15 cellular contexts compared by ENCODE assay signal in the genomic region with DNA sequence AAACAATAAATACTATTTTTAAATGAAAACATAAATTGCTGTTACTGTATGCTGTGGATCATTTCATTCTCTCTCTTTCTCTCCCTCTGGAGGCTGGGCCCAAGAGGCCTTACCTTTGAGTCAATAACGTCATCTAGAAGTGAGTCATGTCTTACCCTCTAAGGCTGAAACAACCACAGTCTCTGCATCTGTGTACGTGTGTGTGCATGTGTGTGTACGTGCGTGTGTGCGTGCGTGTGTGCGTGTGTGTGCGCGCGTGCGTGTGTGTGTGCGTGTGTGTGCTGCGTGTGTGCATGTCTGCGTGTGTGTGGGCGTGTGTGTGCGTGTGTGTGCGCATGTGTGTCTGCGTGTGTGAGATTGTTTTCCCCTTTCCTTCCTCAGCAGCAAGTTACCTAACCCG. TPM values are rescaled to one million over a fixed set of nuclear protein-coding genes. Genes with fewer than 3 reads are reported as not detected.
DNase-seq lines count a peak whose midpoint lies in the region; ATAC-seq and TF ChIP-seq lines count a peak whose summit lies in the region.
"Had no signal": no experiment of that assay in that cellular context is flagged by ENCODE, and none has a peak within 500 bp of the region (broad histone marks: within the 10 kb centered on the region; RNA-seq: fewer than 3 reads in every experiment).

No MANE protein-coding gene starts in this region.

- no peak for TF ChIP-seq RAD21 in HCT116 (IDR thresholded peaks at IDR 0.05; ENCODE audit: low read depth)

- no peak overlapping the region for H3K4me2 ChIP-seq in HCT116 (ENCODE audit: low read length)

- intact Hi-C loops in HCT116 (cut with micrococcal nuclease), result no loop called here
- intact Hi-C loops in ascending aorta (cut with DNase I), result no loop called here

- no peak overlapping the region for H3K27ac ChIP-seq in HCT116 (ENCODE audit: low read depth, low read length)
- H3K27ac ChIP-seq in SJCRH30, result no peak overlapping the region
- no peak overlapping the region for H3K27ac ChIP-seq in ascending aorta
- H3K27ac ChIP-seq: dorsolateral prefrontal cortex had no signal

- no peak overlapping the region for H2AFZ ChIP-seq in HCT116 (ENCODE audit: low read depth, low read length, poor library complexity, severe bottlenecking)

- no TSS peak for BruUV-seq in HCT116 (replicated peaks; lab: Mats Ljungman, UMichigan)

- no peaks in the 10 kb centered on the region for H4K20me1 ChIP-seq in HCT116 (ENCODE audit: insufficient read depth)

- peak; percentile 69 for DNase-seq in Daoy (ENCODE audit: low read depth)
- no peak for DNase-seq in HCT116 (ENCODE audit: low read depth, low spot score)
- peak; percentile 13 for DNase-seq in adipocyte (ENCODE audit: low read depth)
- peak; percentile 55 for DNase-seq in kidney tubule cell (ENCODE audit: low spot score)
- no peak for DNase-seq in AG08395 (ENCODE audit: low spot score)
- no peak for DNase-seq in SJCRH30
- DNase-seq in ascending aorta (ENCODE audit: low spot score in 2 of 2), result no peak
- DNase-seq: amygdala; dorsolateral prefrontal cortex; naive thymus-derived CD8-positive, alpha-beta T cell; NCI-H524 treated with DMSO at 0.1 percent for 48 hours; retina; SHP77 treated with DMSO at 0.1 percent for 48 hours; stomach had no signal

- POLR2A ChIA-PET in HCT116 (lab: Charles Lee), result no interaction called here

- H3K4me1 ChIP-seq in HCT116 (ENCODE audit: control insufficient read depth in 1 of 2, insufficient read depth in 2 of 2, low read length in 2 of 2) (peaks cover 0 to 5% of the 10 kb centered on the region in 2 experiments; a peak in 1 of 4 replicates), adipocyte (ENCODE audit: control insufficient read depth, insufficient read depth, low read length) (peaks cover 24% of the 10 kb centered on the region), SJCRH30 (peaks cover 18% of the 10 kb centered on the region), ascending aorta (peaks cover 3 to 20% of the 10 kb centered on the region in 2 donors)

- H3K9me3 ChIP-seq in HCT116 (ENCODE audit: control insufficient read depth in 1 of 2, insufficient read depth in 1 of 2, low read depth in 1 of 2, low read length in 2 of 2) (no peaks in the 10 kb centered on the region), adipocyte (ENCODE audit: control insufficient read depth, low read length) (no peaks in the 10 kb centered on the region), SJCRH30 (replicated peaks) (no peaks in the 10 kb centered on the region), ascending aorta (no peaks in the 10 kb centered on the region)
- H3K9me3 ChIP-seq: stomach had no signal

- ATAC-seq in HCT116, result peak; percentile 67
- ATAC-seq: naive thymus-derived CD8-positive, alpha-beta T cell had no signal

- H3K79me2 ChIP-seq in HCT116 (ENCODE audit: insufficient read depth, low read length), result no peaks in the 10 kb centered on the region

- H3K9ac ChIP-seq in HCT116 (ENCODE audit: low read length), result no peak overlapping the region
- H3K9ac ChIP-seq in adipocyte (ENCODE audit: low read length), result no peak overlapping the region

- RAD21 ChIA-PET in HCT116 (lab: Charles Lee; ENCODE audit: low non-redundant PET in 1 of 2, low total read pairs in 2 of 2, uncharacterized antibody in 2 of 2, unreplicated experiment in 2 of 2), result no interaction called here

- CTCF ChIA-PET in HCT116 (lab: Charles Lee), result no interaction called here

- TF ChIP-seq POLR2A in HCT116 (IDR thresholded peaks at IDR 0.05; ENCODE audit: borderline replicate concordance, extremely low read depth, insufficient read depth, insufficient read length), result no peak

- no peak for TF ChIP-seq CTCF in HCT116 (IDR thresholded peaks at IDR 0.05 in 2 of 3, conservative IDR thresholded peaks at IDR 0.05 in 1 of 3; ENCODE audit: borderline replicate concordance in 1 of 3, insufficient read depth in 1 of 3, low read depth in 2 of 3, low read length in 2 of 3)
- TF ChIP-seq CTCF in ascending aorta (IDR thresholded peaks at IDR 0.05), result no peak

- H3K4me3 ChIP-seq in HCT116 (replicated peaks in 1 of 2; ENCODE audit: low read depth in 1 of 2, low read length in 2 of 2) (no peak overlapping the region), adipocyte (ENCODE audit: low read length) (no peak overlapping the region), SJCRH30 (no peak overlapping the region), ascending aorta (no peak overlapping the region)
- H3K4me3 ChIP-seq: dorsolateral prefrontal cortex, stomach had no signal

- H3K27me3 ChIP-seq in HCT116 (ENCODE audit: insufficient read depth, low read length) (no peaks in the 10 kb centered on the region), adipocyte (replicated peaks; ENCODE audit: control insufficient read depth, insufficient read depth, low read length) (no peaks in the 10 kb centered on the region), SJCRH30 (no peaks in the 10 kb centered on the region), ascending aorta (no peaks in the 10 kb centered on the region)
- H3K27me3 ChIP-seq: dorsolateral prefrontal cortex, stomach had no signal

- H3K9me2 ChIP-seq in HCT116 (ENCODE audit: insufficient read depth), result no peaks in the 10 kb centered on the region

- H3K36me3 ChIP-seq in HCT116 (ENCODE audit: control insufficient read depth in 1 of 2, insufficient read depth in 2 of 2, low read length in 2 of 2), result no peaks in the 10 kb centered on the region
- no peaks in the 10 kb centered on the region for H3K36me3 ChIP-seq in adipocyte (ENCODE audit: control insufficient read depth, insufficient read depth, low read length, severe bottlenecking)
- no peaks in the 10 kb centered on the region for H3K36me3 ChIP-seq in SJCRH30
- no peaks in the 10 kb centered on the region for H3K36me3 ChIP-seq in ascending aorta
- H3K36me3 ChIP-seq: stomach had no signal

TF ChIP-seq in HCT116, 20 proteins besides CTCF, POLR2A, EP300 and RAD21:
- TF ChIP-seq, protein P1, sequence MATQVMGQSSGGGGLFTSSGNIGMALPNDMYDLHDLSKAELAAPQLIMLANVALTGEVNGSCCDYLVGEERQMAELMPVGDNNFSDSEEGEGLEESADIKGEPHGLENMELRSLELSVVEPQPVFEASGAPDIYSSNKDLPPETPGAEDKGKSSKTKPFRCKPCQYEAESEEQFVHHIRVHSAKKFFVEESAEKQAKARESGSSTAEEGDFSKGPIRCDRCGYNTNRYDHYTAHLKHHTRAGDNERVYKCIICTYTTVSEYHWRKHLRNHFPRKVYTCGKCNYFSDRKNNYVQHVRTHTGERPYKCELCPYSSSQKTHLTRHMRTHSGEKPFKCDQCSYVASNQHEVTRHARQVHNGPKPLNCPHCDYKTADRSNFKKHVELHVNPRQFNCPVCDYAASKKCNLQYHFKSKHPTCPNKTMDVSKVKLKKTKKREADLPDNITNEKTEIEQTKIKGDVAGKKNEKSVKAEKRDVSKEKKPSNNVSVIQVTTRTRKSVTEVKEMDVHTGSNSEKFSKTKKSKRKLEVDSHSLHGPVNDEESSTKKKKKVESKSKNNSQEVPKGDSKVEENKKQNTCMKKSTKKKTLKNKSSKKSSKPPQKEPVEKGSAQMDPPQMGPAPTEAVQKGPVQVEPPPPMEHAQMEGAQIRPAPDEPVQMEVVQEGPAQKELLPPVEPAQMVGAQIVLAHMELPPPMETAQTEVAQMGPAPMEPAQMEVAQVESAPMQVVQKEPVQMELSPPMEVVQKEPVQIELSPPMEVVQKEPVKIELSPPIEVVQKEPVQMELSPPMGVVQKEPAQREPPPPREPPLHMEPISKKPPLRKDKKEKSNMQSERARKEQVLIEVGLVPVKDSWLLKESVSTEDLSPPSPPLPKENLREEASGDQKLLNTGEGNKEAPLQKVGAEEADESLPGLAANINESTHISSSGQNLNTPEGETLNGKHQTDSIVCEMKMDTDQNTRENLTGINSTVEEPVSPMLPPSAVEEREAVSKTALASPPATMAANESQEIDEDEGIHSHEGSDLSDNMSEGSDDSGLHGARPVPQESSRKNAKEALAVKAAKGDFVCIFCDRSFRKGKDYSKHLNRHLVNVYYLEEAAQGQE (IDR thresholded peaks at IDR 0.05; ENCODE audit: low read depth), result no peak
- 0 out of 2 replicates have a peak, but pooled peaks have one; percentile 19 for TF ChIP-seq FOSL1 (IDR thresholded peaks at IDR 0.05; ENCODE audit: low read depth)
- 0 out of 2 replicates have a peak, but pooled peaks have one; percentile 24 for TF ChIP-seq JUND (IDR thresholded peaks at IDR 0.05)
TF ChIP-seq in HCT116: peak in this region for 2.

RNA-seq across cellular contexts. Expression of a gene that starts 13.6 kb away (rescaled TPM):
- total RNA-seq in Daoy (2014; rRNA removed; shearing (Covaris generic)), result not detected in 2 replicates
- total RNA-seq in HCT116 (2021; ENCODE audit: unreplicated experiment), result 0.81 TPM
- polyA plus RNA-seq in HCT116 (2012), result 0.82 and 0.90 TPM in 2 replicates
- 1.5 and 3.3 TPM in 2 replicates for total RNA-seq in SJCRH30 (2014; rRNA removed; shearing (Covaris generic))
- 46.8 TPM for total RNA-seq in ascending aorta
- total RNA-seq: frontal cortex; naive thymus-derived CD8-positive, alpha-beta T cell had no signal
- polyA plus RNA-seq: naive thymus-derived CD8-positive, alpha-beta T cell had no signal

RNA-seq across cellular contexts. Expression of a gene that starts 34.9 kb away (rescaled TPM):
- 13.1 and 17.1 TPM in 2 replicates for total RNA-seq in Daoy (2014; rRNA removed; shearing (Covaris generic))
- total RNA-seq in HCT116 (2021; ENCODE audit: unreplicated experiment), result 15.9 TPM
- polyA plus RNA-seq in HCT116 (2012), result 7.5 and 9.9 TPM in 2 replicates
- 2.6 and 3.9 TPM in 2 replicates for total RNA-seq in SJCRH30 (2014; rRNA removed; shearing (Covaris generic))
- total RNA-seq in ascending aorta, result 1.5 TPM

RNA-seq across cellular contexts. Expression of a gene that starts 47.4 kb away (rescaled TPM):
- 30.7 and 33.4 TPM in 2 replicates for total RNA-seq in Daoy (2014; rRNA removed; shearing (Covaris generic))
- total RNA-seq in HCT116 (2021; ENCODE audit: unreplicated experiment) (48.9 TPM), ascending aorta (7.8 TPM)
- 14.8 and 19.6 TPM in 2 replicates for polyA plus RNA-seq in HCT116 (2012)
- total RNA-seq in SJCRH30 (2014; rRNA removed; shearing (Covaris generic)), result 28.3 and 35.4 TPM in 2 replicates

Comparison
In these comparisons a context has a peak if more than half of its experiments do, and no peak if none do; other contexts are left out.
1. DNase-seq: peak in Daoy (single experiment), adipocyte (single experiment) and kidney tubule cell (single experiment); none in HCT116 (single experiment), AG08395 (single experiment), SJCRH30 (0 of 2) and ascending aorta (0 of 2).
2. RNA of a gene that starts 13.6 kb away (total RNA-seq): 46.8 TPM in ascending aorta (single experiment); 1.5 to 3.3 TPM in SJCRH30, 0.81 TPM in HCT116 (single experiment) and not detected in Daoy; every median in the first group is over 10 times any median in the second.